In genomic region chr7:21939136-21939857, GRCh38 we compare ENCODE assay signal across 8 cellular contexts. TPM values are rescaled to one million over a fixed set of nuclear protein-coding genes. Genes with fewer than 3 reads are reported as not detected.
DNase-seq lines count a peak whose midpoint lies in the region; ATAC-seq, FAIRE-seq and TF ChIP-seq lines count a peak whose summit lies in the region.

No MANE protein-coding gene starts in this region.

- ATAC-seq in GM21786 (IDR thresholded peaks at IDR 0.05; ENCODE audit: unreplicated experiment) (peak; percentile 64), GM12878 (peak; percentile 78)

- H3K27me3 ChIP-seq in GM12878 (replicated peaks in 1 of 2; ENCODE audit: control insufficient read depth in 2 of 2, insufficient read depth in 2 of 2, low read length in 1 of 2) (no peaks in the 10 kb centered on the region), hepatocyte (peaks cover 3% of the 10 kb centered on the region)

- FAIRE-seq in GM18507 (lab: Jason Lieb, UNC) (peak; percentile 69), GM12878 (lab: Jason Lieb, UNC) (peak; percentile 84)

- POLR2A ChIA-PET in GM12878 (lab: Charles Lee) = interaction anchor here (0.6 to 1.0 kb wide), 9 partner anchors 9 to 1650 kb away, joined by 3 to 7 read pairs (median 4); no protein-coding TSS in a partner anchor

- TF ChIP-seq RAD21 in GM12878 (IDR thresholded peaks at IDR 0.05; ENCODE audit: insufficient read depth, low read depth, low read length) = no peak

- H3K4me1 ChIP-seq in GM12878 (ENCODE audit: control insufficient read depth, insufficient read depth, low read length) (peaks cover 37% of the 10 kb centered on the region), hepatocyte (ENCODE audit: insufficient read depth) (peaks cover 6% of the 10 kb centered on the region)

- peak; percentile 92; a peak in 3 of 4 replicates for TF ChIP-seq EP300 in GM12878 (IDR thresholded peaks at IDR 0.05; ENCODE audit: borderline replicate concordance in 1 of 2, control insufficient read depth in 1 of 2, low read depth in 2 of 2, low read length in 2 of 2)

- H3K36me3 ChIP-seq in GM12878 (ENCODE audit: control insufficient read depth in 2 of 2, insufficient read depth in 2 of 2, low read length in 1 of 2) (no peaks in the 10 kb centered on the region), hepatocyte (replicated peaks; ENCODE audit: insufficient read depth, low read depth) (no peaks in the 10 kb centered on the region)

- no peak for DNase-seq in GM18507 (ENCODE audit: extremely low spot score, insufficient read length, low read depth)
- DNase-seq in NCI-H1092 treated with DMSO at 0.1 percent for 48 hours (lab: John Stamatoyannopoulos, UW) = peak; percentile 62
- DNase-seq in GM12878 (ENCODE audit: low read depth, low spot score) = peak; percentile 82
- DNase-seq in stimulated activated CD4-positive, alpha-beta T cell treated with anti-CD3 and anti-CD28 coated beads, TNF-alpha, amount 100 ng/mL, for 24 hours (ENCODE audit: low read depth in 3 of 3) = peak; percentile 35 to 62 (median 46)
- DNase-seq in putamen (ENCODE audit: low spot score) = no peak
- no peak for DNase-seq in hepatocyte (ENCODE audit: low spot score)
- no peak for DNase-seq in lower leg skin (ENCODE audit: low spot score in 2 of 2)

- CTCF ChIA-PET in GM12878 (lab: Yijun Ruan, JAX) = interaction anchor here (0.9 to 1.0 kb wide), 2 partner anchors 27 to 45 kb away, joined by 3 read pairs; no protein-coding TSS in a partner anchor

- no peaks in the 10 kb centered on the region for H3K9me2 ChIP-seq in hepatocyte (replicated peaks; ENCODE audit: insufficient read depth)

- RAD21 ChIA-PET in GM12878 (lab: Charles Lee; ENCODE audit: unreplicated experiment) = interaction anchor here (0.6 to 3.7 kb wide), 15 partner anchors 10 to 586 kb away, joined by 3 to 32 read pairs (median 4); no protein-coding TSS in a partner anchor

- H4K20me1 ChIP-seq in GM12878 (ENCODE audit: control insufficient read depth, insufficient read depth) (no peaks in the 10 kb centered on the region), hepatocyte (ENCODE audit: insufficient read depth, poor library complexity, severe bottlenecking) (no peaks in the 10 kb centered on the region)

- 0 out of 2 replicates have a peak overlapping the region, but pooled peaks have one; percentile 15 for H3K9ac ChIP-seq in GM12878 (ENCODE audit: control insufficient read depth, insufficient read depth, low read length)

- peak overlapping the region; percentile 31; the same call in 1 of the 2 replicates for H3K4me3 ChIP-seq in GM12878
- no peak overlapping the region for H3K4me3 ChIP-seq in hepatocyte
- H3K4me3 ChIP-seq in lower leg skin (ENCODE audit: low read depth, poor library complexity, severe bottlenecking) = no peak overlapping the region

- H3K9me3 ChIP-seq in GM12878 (replicated peaks; ENCODE audit: control insufficient read depth, insufficient read depth, low read length) = peaks cover 2% of the 10 kb centered on the region; the same call in 2 of the 3 replicates
- H3K9me3 ChIP-seq in hepatocyte (ENCODE audit: low read depth) = no peaks in the 10 kb centered on the region

- no TSS peak for BruUV-seq in GM12878 (replicated peaks; lab: Mats Ljungman, UMichigan)

- H2AFZ ChIP-seq in GM12878 (ENCODE audit: control insufficient read depth, low read depth, low read length) (no peak overlapping the region; the same call in 1 of the 2 replicates), hepatocyte (no peak overlapping the region)

- H3K79me2 ChIP-seq in GM12878 (ENCODE audit: control insufficient read depth, insufficient read depth, low read length) = peaks cover 26% of the 10 kb centered on the region
- H3K79me2 ChIP-seq in hepatocyte = no peaks in the 10 kb centered on the region

- WGBS in GM12878 (ENCODE audit: insufficient coverage, insufficient replicate concordance, low lambda C conversion rate, missing lambda C conversion rate) = 2% methylated on average over 4 of the region's 4 CpGs
- 76% methylated on average over 4 of the region's 4 CpGs for WGBS in hepatocyte (ENCODE audit: low lambda C conversion rate, missing lambda C conversion rate)
- WGBS in lower leg skin, 2 donors = 60 to 63% methylated on average over 4 of the region's 4 CpGs

- H3K4me2 ChIP-seq in GM12878 (ENCODE audit: control insufficient read depth, insufficient read depth) (peak overlapping the region; percentile 86), hepatocyte (no peak overlapping the region)

- intact Hi-C loops in GM12878 (cut with micrococcal nuclease; ENCODE audit: unreplicated experiment) = no loop called here
- intact Hi-C loops in lower leg skin (cut with DNase I; ENCODE audit: low total_unique reads) = no loop called here

- H3K27ac ChIP-seq in GM12878 (ENCODE audit: control insufficient read depth, insufficient read depth) (peak overlapping the region; percentile 78), hepatocyte (no peak overlapping the region)

- TF ChIP-seq CTCF in GM12878 (IDR thresholded peaks at IDR 0.05 in 2 of 3, conservative IDR thresholded peaks at IDR 0.05 in 1 of 3; ENCODE audit: control insufficient read depth in 2 of 3, extremely low read depth in 1 of 3, insufficient read depth in 1 of 3, low read depth in 3 of 3, low read length in 3 of 3) (no peak), hepatocyte (IDR thresholded peaks at IDR 0.05; ENCODE audit: poor library complexity) (no peak), lower leg skin (IDR thresholded peaks at IDR 0.05) (no peak)

- no peak for TF ChIP-seq POLR2A in GM12878 (IDR thresholded peaks at IDR 0.05; ENCODE audit: low read depth, low read length)
- no peak for TF ChIP-seq POLR2A in lower leg skin (IDR thresholded peaks at IDR 0.05)

- in situ Hi-C loops in GM12878 (cut with MboI) = loop anchor here (25.0 kb wide), 1 partner anchor 1702 kb away; no protein-coding TSS in a partner anchor

- SMC1A ChIA-PET in GM12878 (lab: Charles Lee; ENCODE audit: uncharacterized antibody, unreplicated experiment) = interaction anchor here (0.5 to 1.7 kb wide), 9 partner anchors 10 to 605 kb away, joined by 3 to 11 read pairs (median 3); no protein-coding TSS in a partner anchor

TF ChIP-seq in GM12878, 131 proteins besides CTCF, POLR2A, EP300 and RAD21 (continues in another document):
- TF ChIP-seq, protein P1, sequence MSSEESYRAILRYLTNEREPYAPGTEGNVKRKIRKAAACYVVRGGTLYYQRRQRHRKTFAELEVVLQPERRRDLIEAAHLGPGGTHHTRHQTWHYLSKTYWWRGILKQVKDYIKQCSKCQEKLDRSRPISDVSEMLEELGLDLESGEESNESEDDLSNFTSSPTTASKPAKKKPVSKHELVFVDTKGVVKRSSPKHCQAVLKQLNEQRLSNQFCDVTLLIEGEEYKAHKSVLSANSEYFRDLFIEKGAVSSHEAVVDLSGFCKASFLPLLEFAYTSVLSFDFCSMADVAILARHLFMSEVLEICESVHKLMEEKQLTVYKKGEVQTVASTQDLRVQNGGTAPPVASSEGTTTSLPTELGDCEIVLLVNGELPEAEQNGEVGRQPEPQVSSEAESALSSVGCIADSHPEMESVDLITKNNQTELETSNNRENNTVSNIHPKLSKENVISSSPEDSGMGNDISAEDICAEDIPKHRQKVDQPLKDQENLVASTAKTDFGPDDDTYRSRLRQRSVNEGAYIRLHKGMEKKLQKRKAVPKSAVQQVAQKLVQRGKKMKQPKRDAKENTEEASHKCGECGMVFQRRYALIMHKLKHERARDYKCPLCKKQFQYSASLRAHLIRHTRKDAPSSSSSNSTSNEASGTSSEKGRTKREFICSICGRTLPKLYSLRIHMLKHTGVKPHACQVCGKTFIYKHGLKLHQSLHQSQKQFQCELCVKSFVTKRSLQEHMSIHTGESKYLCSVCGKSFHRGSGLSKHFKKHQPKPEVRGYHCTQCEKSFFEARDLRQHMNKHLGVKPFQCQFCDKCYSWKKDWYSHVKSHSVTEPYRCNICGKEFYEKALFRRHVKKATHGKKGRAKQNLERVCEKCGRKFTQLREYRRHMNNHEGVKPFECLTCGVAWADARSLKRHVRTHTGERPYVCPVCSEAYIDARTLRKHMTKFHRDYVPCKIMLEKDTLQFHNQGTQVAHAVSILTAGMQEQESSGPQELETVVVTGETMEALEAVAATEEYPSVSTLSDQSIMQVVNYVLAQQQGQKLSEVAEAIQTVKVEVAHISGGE (CRISPR knock-in tag; IDR thresholded peaks at IDR 0.05) = no peak
- TF ChIP-seq RBBP5 (conservative IDR thresholded peaks at IDR 0.05) (peak; percentile 67; the same call in 1 of the 2 replicates), STAT1 (conservative IDR thresholded peaks at IDR 0.05) (no peak), CBFB (IDR thresholded peaks at IDR 0.05; ENCODE audit: low read depth) (peak; percentile 93), TCF12 (IDR thresholded peaks at IDR 0.05; ENCODE audit: low read depth, low read length) (0 out of 2 replicates have a peak, but pooled peaks have one; percentile 56), MEF2A (IDR thresholded peaks at IDR 0.05; ENCODE audit: insufficient read depth, low read depth, low read length) (peak; percentile 96), NFYA (IDR thresholded peaks at IDR 0.05; ENCODE audit: borderline replicate concordance, low read depth, low read length) (no peak), NBN (IDR thresholded peaks at IDR 0.05) (peak; percentile 68)

RNA-seq across cellular contexts. Expression of gene CDCA7L, which starts 6.4 kb away (rescaled TPM):
- total RNA-seq in GM12878 (2013; cell fraction: nucleolus; rRNA removed) = 142 and 155 TPM in 2 replicates
- total RNA-seq in GM12878 (2014; rRNA removed) (68.3 and 82.0 TPM in 2 replicates), GM12878 (2014; rRNA removed; fragmentation: Illumina TruSeq; extraction: Trizol) (85.3 and 92.2 TPM in 2 replicates), GM12878 (2021) (68.5 and 72.7 TPM in 2 replicates), hepatocyte (13.0 and 17.1 TPM in 2 replicates), lower leg skin (100 to 1,000 TPM in 1 of 4 donors, 10 to 100 TPM in 3; 29.2 to 129 (median 74.9) TPM)
- polyA plus RNA-seq in GM12878 (2011; ENCODE audit: low read depth) = 36.7 TPM
- polyA plus RNA-seq in GM12878 (2011; rRNA removed) (74.6 and 93.5 TPM in 2 replicates), GM12878 (2014; fragmentation: Illumina TruSeq; extraction: Trizol) (80.0 and 86.4 TPM in 2 replicates), GM12878 (2014; fragmentation: Nextera tagmentation; extraction: Ambion mirVana) (10 to 100 TPM; 30.3 to 45.2 TPM), GM12878 (2014; rRNA removed) (57.3 and 61.1 TPM in 2 replicates), GM12878 (2016; fragmentation: Nextera tagmentation; extraction: Ambion mirVana) (10 to 100 TPM; 61.0 to 68.6 TPM), hepatocyte (4.5 and 8.1 TPM in 2 replicates)
- polyA plus RNA-seq in GM12878 (2011; cell fraction: cytosol; rRNA removed) = 39.9 and 47.6 TPM in 2 replicates
- polyA plus RNA-seq in GM12878 (2011; cell fraction: nucleus; rRNA removed) = 170 and 252 TPM in 2 replicates
- polyA plus RNA-seq in GM12878 (2012) = 40.2 and 48.5 TPM in 2 replicates
- polyA minus RNA-seq in GM12878 (2011; rRNA and poly(A)+ RNA removed) = 84.2 and 97.1 TPM in 2 replicates
- polyA minus RNA-seq in GM12878 (2011; cell fraction: cytosol; rRNA and poly(A)+ RNA removed) = 24.9 and 25.8 TPM in 2 replicates
- polyA minus RNA-seq in GM12878 (2011; cell fraction: nucleus; rRNA and poly(A)+ RNA removed) = 70.0 and 106 TPM in 2 replicates

Comparison
In these comparisons a context has a peak if more than half of its experiments do, and no peak if none do; other contexts are left out.
1. DNase-seq: peak in NCI-H1092 treated with DMSO at 0.1 percent for 48 hours (single experiment), GM12878 (single experiment) and stimulated activated CD4-positive, alpha-beta T cell treated with anti-CD3 and anti-CD28 coated beads, TNF-alpha, amount 100 ng/mL, for 24 hours (3 of 3); none in GM18507 (single experiment), putamen (single experiment), hepatocyte (single experiment) and lower leg skin (0 of 2).